8 cellular contexts compared by ENCODE assay signal in the genomic region with DNA sequence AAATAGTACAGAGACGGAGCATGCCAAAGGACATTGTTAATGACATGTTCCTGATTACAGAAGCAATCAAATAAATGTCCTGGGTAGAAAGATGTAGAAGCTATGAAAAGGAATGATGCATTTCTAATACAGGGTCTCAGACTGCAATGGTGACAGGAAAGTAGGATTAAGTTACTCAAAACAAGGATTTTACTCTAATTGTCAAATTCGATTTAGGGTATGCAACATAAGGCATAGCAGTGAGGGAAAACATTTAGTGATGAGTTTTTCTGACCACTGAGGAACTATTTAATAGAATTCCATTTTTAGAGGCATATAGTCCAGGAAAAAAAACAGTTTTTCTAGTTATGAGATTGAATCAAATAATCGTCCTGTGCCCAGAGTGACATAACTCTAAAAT.
"Had no signal": no experiment of that assay in that cellular context is flagged by ENCODE, and none has a peak within 500 bp of the region (broad histone marks: within the 10 kb centered on the region; RNA-seq: fewer than 3 reads in every experiment).

No MANE protein-coding gene starts in this region.

- FAIRE-seq: G401.6, GM12878, GM12891, GM12892, GM18507, GM19239 had no signal

- H3K4me3 ChIP-seq: GM12878 had no signal

- ATAC-seq: GM12878 had no signal

- DNase-seq: GDM1, GF-D8 had no signal
